In genomic region chr13:112225429-112226090, GRCh38 we compare ENCODE assay signal across 28 cellular contexts.
DNase-seq lines count a peak whose midpoint lies in the region; ATAC-seq and TF ChIP-seq lines count a peak whose summit lies in the region.
"Had no signal": no experiment of that assay in that cellular context is flagged by ENCODE, and none has a peak within 500 bp of the region (broad histone marks: within the 10 kb centered on the region; RNA-seq: fewer than 3 reads in every experiment).

No MANE protein-coding gene starts in this region.

- H3K79me2 ChIP-seq in GM23338 (replicated peaks; ENCODE audit: insufficient read depth): no peaks in the 10 kb centered on the region
- H3K79me2 ChIP-seq in neural progenitor cell (ENCODE audit: low read depth): no peaks in the 10 kb centered on the region

- H3K27me3 ChIP-seq in GM23338 (ENCODE audit: insufficient read depth) (no peaks in the 10 kb centered on the region), endodermal cell (ENCODE audit: control insufficient read depth, insufficient read depth, low read length, poor library complexity, severe bottlenecking) (no peaks in the 10 kb centered on the region), neural progenitor cell (no peaks in the 10 kb centered on the region), vagina (no peaks in the 10 kb centered on the region), heart right ventricle (peaks cover 0 to 21% (median 12%) of the 10 kb centered on the region in 7 donors)
- H3K27me3 ChIP-seq: BLaER1, SJCRH30 had no signal

- intact Hi-C loops in vagina (cut with DNase I) (no loop called here), heart right ventricle (cut with DNase I) (no loop called here)

- H3K4me1 Mint-ChIP-seq in GM23338 (no peaks in the 10 kb centered on the region), endodermal cell (no peaks in the 10 kb centered on the region), neural progenitor cell (peaks cover 25% of the 10 kb centered on the region)

- no peaks in the 10 kb centered on the region for H3K36me3 ChIP-seq in GM23338 (ENCODE audit: insufficient read depth)
- no peaks in the 10 kb centered on the region for H3K36me3 ChIP-seq in endodermal cell (ENCODE audit: control insufficient read depth, insufficient read depth, low read length)
- H3K36me3 ChIP-seq in neural progenitor cell: no peaks in the 10 kb centered on the region
- no peaks in the 10 kb centered on the region for H3K36me3 ChIP-seq in vagina
- no peaks in the 10 kb centered on the region for H3K36me3 ChIP-seq in heart right ventricle
- H3K36me3 ChIP-seq: BLaER1, SJCRH30 had no signal

- H4K20me1 ChIP-seq in GM23338 (replicated peaks; ENCODE audit: insufficient read depth) (no peaks in the 10 kb centered on the region), neural progenitor cell (ENCODE audit: low read depth) (no peaks in the 10 kb centered on the region)
- H4K20me1 ChIP-seq: BLaER1 had no signal

- H2AFZ ChIP-seq in GM23338: no peak overlapping the region
- no peak overlapping the region for H2AFZ ChIP-seq in neural progenitor cell (replicated peaks)
- H2AFZ ChIP-seq: GM23248 had no signal

- no peaks in the 10 kb centered on the region for H3K36me3 Mint-ChIP-seq in GM23338 (ENCODE audit: low read depth)
- H3K36me3 Mint-ChIP-seq in endodermal cell (ENCODE audit: low read depth): no peaks in the 10 kb centered on the region
- H3K36me3 Mint-ChIP-seq in neural progenitor cell: no peaks in the 10 kb centered on the region

- TF ChIP-seq POLR2A in vagina (IDR thresholded peaks at IDR 0.05): no peak

- H3K27me3 Mint-ChIP-seq in GM23338 (ENCODE audit: insufficient read depth, low read depth, poor library complexity): peaks cover 6% of the 10 kb centered on the region
- peaks cover 7% of the 10 kb centered on the region for H3K27me3 Mint-ChIP-seq in endodermal cell (ENCODE audit: insufficient read depth)
- H3K27me3 Mint-ChIP-seq in neural progenitor cell (ENCODE audit: insufficient read depth, low read depth): peaks cover 4% of the 10 kb centered on the region

- DNase-seq in GM23338 (ENCODE audit: low spot score) (no peak), NAMALWA (ENCODE audit: low spot score) (peak; percentile 14), endodermal cell (no peak), neural progenitor cell (ENCODE audit: low spot score) (no peak), vagina (ENCODE audit: extremely low spot score in 2 of 2) (no peak), heart right ventricle (no peak), RPMI8226 (no peak)
- DNase-seq: CD4-positive, alpha-beta T cell; DMS79; EL; GDM1; GM23248; HCEC 1CT; KBM-7; MM.1S; NCI-H1048; NCI-H1417; NCI-H1694; NCI-H2029 treated with DMSO at 0.1 percent for 48 hours; NCI-H446 treated with DMSO at 0.1 percent for 48 hours; NCI-H69; OCI-M1; SJCRH30 had no signal

- H3F3A ChIP-seq in GM23338 (replicated peaks; ENCODE audit: low read depth) (no peaks in the 10 kb centered on the region), neural progenitor cell (ENCODE audit: low read depth) (no peaks in the 10 kb centered on the region)

- H3K9me2 ChIP-seq in GM23338 (ENCODE audit: insufficient read depth): 0 out of 2 replicates have a peak, but pooled peaks cover 3% of the 10 kb centered on the region

- no peak overlapping the region for H3K4me3 Mint-ChIP-seq in GM23338
- no peak overlapping the region for H3K4me3 Mint-ChIP-seq in endodermal cell
- no peak overlapping the region for H3K4me3 Mint-ChIP-seq in neural progenitor cell
- H3K4me3 Mint-ChIP-seq: CD4-positive, alpha-beta T cell had no signal

- H3K27ac Mint-ChIP-seq in GM23338 (no peak overlapping the region), endodermal cell (no peak overlapping the region), neural progenitor cell (no peak overlapping the region)
- H3K27ac Mint-ChIP-seq: CD4-positive, alpha-beta T cell had no signal

- H3K4me2 ChIP-seq in GM23338 (no peak overlapping the region), neural progenitor cell (no peak overlapping the region)
- H3K4me2 ChIP-seq: BLaER1 had no signal

- ATAC-seq in GM23338: no peak
- ATAC-seq in HG02610 (IDR thresholded peaks at IDR 0.05; ENCODE audit: unreplicated experiment): no peak
- no peak for ATAC-seq in heart right ventricle
- ATAC-seq: GM12878, Right ventricle myocardium inferior, SK-N-SH treated with all-trans-retinoic acid at 6 μM for 48 hours had no signal

- H3K4me3 ChIP-seq in GM23338 (no peak overlapping the region), endodermal cell (ENCODE audit: low read length) (no peak overlapping the region), neural progenitor cell (no peak overlapping the region), vagina (no peak overlapping the region), heart right ventricle (no peak overlapping the region)
- H3K4me3 ChIP-seq: BLaER1, GM12878, GM23248, SJCRH30 had no signal

- TF ChIP-seq CTCF in GM23338 (conservative IDR thresholded peaks at IDR 0.05; ENCODE audit: low read depth in 2 of 2) (peak; percentile 21 to 50), endodermal cell (conservative IDR thresholded peaks at IDR 0.05) (peak; percentile 62), neural progenitor cell (IDR thresholded peaks at IDR 0.05) (peak; percentile 18), vagina (IDR thresholded peaks at IDR 0.05) (no peak), heart right ventricle (IDR thresholded peaks at IDR 0.05) (no peak)

- H3K9me3 Mint-ChIP-seq in GM23338: no peaks in the 10 kb centered on the region
- H3K9me3 Mint-ChIP-seq in endodermal cell: no peaks in the 10 kb centered on the region
- peaks cover 9% of the 10 kb centered on the region for H3K9me3 Mint-ChIP-seq in neural progenitor cell
- H3K9me3 Mint-ChIP-seq: CD4-positive, alpha-beta T cell had no signal

- no peaks in the 10 kb centered on the region for H3K4me1 ChIP-seq in GM23338 (ENCODE audit: insufficient read depth)
- H3K4me1 ChIP-seq in endodermal cell (ENCODE audit: control insufficient read depth, insufficient read depth, low read length): no peaks in the 10 kb centered on the region
- no peaks in the 10 kb centered on the region for H3K4me1 ChIP-seq in neural progenitor cell
- no peaks in the 10 kb centered on the region for H3K4me1 ChIP-seq in vagina
- H3K4me1 ChIP-seq in heart right ventricle: no peaks in the 10 kb centered on the region
- H3K4me1 ChIP-seq: SJCRH30 had no signal

- H3K27ac ChIP-seq in GM23338 (ENCODE audit: low read depth) (no peak overlapping the region), endodermal cell (ENCODE audit: low read depth, low read length) (no peak overlapping the region), neural progenitor cell (no peak overlapping the region), vagina (no peak overlapping the region), heart right ventricle (no peak overlapping the region)
- H3K27ac ChIP-seq: BLaER1, GM23248, SJCRH30 had no signal

- H3K9ac ChIP-seq in endodermal cell (ENCODE audit: extremely low read depth, low read length, poor library complexity, severe bottlenecking): no peak overlapping the region
- H3K9ac ChIP-seq in neural progenitor cell: no peak overlapping the region
- H3K9ac ChIP-seq: BLaER1, GM23248 had no signal

- no peaks in the 10 kb centered on the region for H3K9me3 ChIP-seq in endodermal cell (ENCODE audit: control insufficient read depth, low read length)
- no peaks in the 10 kb centered on the region for H3K9me3 ChIP-seq in neural progenitor cell (ENCODE audit: low read depth)
- H3K9me3 ChIP-seq in vagina: no peaks in the 10 kb centered on the region
- peaks cover 0 to 2% (median 0%) of the 10 kb centered on the region in 11 donors for H3K9me3 ChIP-seq in heart right ventricle
- H3K9me3 ChIP-seq: BLaER1, SJCRH30 had no signal

- WGBS in endodermal cell (ENCODE audit: insufficient coverage in 1 of 2, insufficient read length in 1 of 2), 2 experiments: 79 to 87% methylated on average over 7 to 12 of the region's 12 CpGs
- WGBS in heart right ventricle, 2 donors: 73 to 76% methylated on average over 12 of the region's 12 CpGs

TF ChIP-seq in GM23338, 12 proteins besides CTCF, POLR2A, EP300 and RAD21 (continues in another document):
- TF ChIP-seq ZNF114 (CRISPR knock-in tag; IDR thresholded peaks at IDR 0.05): no peak
- no peak for TF ChIP-seq NANOG (IDR thresholded peaks at IDR 0.05; ENCODE audit: borderline replicate concordance)
- no peak for TF ChIP-seq ETS1 (IDR thresholded peaks at IDR 0.05)
- TF ChIP-seq EZH2 (IDR thresholded peaks at IDR 0.05; ENCODE audit: low read depth, unreplicated experiment): no peak
- TF ChIP-seq EZH2phosphoT487 (IDR thresholded peaks at IDR 0.05; ENCODE audit: unreplicated experiment): no peak

Comparison
In these comparisons a context has a peak if more than half of its experiments do, and no peak if none do; other contexts are left out.
1. CTCF ChIP-seq: peak in GM23338 (2 of 2), endodermal cell (single experiment) and neural progenitor cell (single experiment); none in vagina (0 of 3) and heart right ventricle (0 of 9).